9 cellular contexts compared by ENCODE assay signal in genomic region chr15:52217186-52217585, GRCh38. TPM values are rescaled to one million over a fixed set of nuclear protein-coding genes. Genes with fewer than 3 reads are reported as not detected.
DNase-seq lines count a peak whose midpoint lies in the region; ATAC-seq, FAIRE-seq and TF ChIP-seq lines count a peak whose summit lies in the region.
"Had no signal": no experiment of that assay in that cellular context is flagged by ENCODE, and none has a peak within 500 bp of the region (broad histone marks: within the 10 kb centered on the region; RNA-seq: fewer than 3 reads in every experiment).

No MANE protein-coding gene starts in this region.

- no peaks in the 10 kb centered on the region for H3K4me1 ChIP-seq in ovary (ENCODE audit: insufficient read depth)

- no peaks in the 10 kb centered on the region for H3K9me3 ChIP-seq in ovary
- H3K9me3 ChIP-seq: thoracic aorta had no signal

- no peak for DNase-seq in D721Med (ENCODE audit: insufficient read length, low spot score)
- DNase-seq in HEK293T (ENCODE audit: extremely low spot score) = peak; percentile 8
- DNase-seq in activated CD4-positive, alpha-beta T cell treated with anti-CD3 and anti-CD28 coated beads, Interleukin-2, amount 50 U/mL, for 48 hours = peak; percentile 38 to 40
- DNase-seq in left kidney (ENCODE audit: low read depth, low spot score) = peak; percentile 26
- DNase-seq in ovary = no peak
- DNase-seq in GF-D8 (lab: John Stamatoyannopoulos, UW) = no peak

- H3K36me3 ChIP-seq in ovary = no peaks in the 10 kb centered on the region
- H3K36me3 ChIP-seq: thoracic aorta had no signal

- no peak for ATAC-seq in HG02610 (IDR thresholded peaks at IDR 0.05; ENCODE audit: unreplicated experiment)
- ATAC-seq in GM19395 (IDR thresholded peaks at IDR 0.05; ENCODE audit: unreplicated experiment) = no peak

- no peaks in the 10 kb centered on the region for H3K27me3 ChIP-seq in ovary

- H3K27ac ChIP-seq in ovary = no peak overlapping the region
- H3K27ac ChIP-seq: thoracic aorta had no signal

- intact Hi-C loops in ovary (cut with DNase I) = no loop called here

- peak; percentile 27 for TF ChIP-seq CTCF in D721Med (IDR thresholded peaks at IDR 0.05; ENCODE audit: insufficient read depth, missing control alignments)
- TF ChIP-seq CTCF in ovary (IDR thresholded peaks at IDR 0.05) = no peak

- no peak for TF ChIP-seq EP300 in ovary (IDR thresholded peaks at IDR 0.05)

- no peak overlapping the region for H3K4me3 ChIP-seq in ovary
- H3K4me3 ChIP-seq: thoracic aorta had no signal

- WGBS in ovary, 3 donors = 80 to 86% (median 81%) methylated on average over 10 of the region's 10 CpGs

- no peak for TF ChIP-seq POLR2A in ovary (IDR thresholded peaks at IDR 0.05)

- no peak for FAIRE-seq in D721Med (lab: Jason Lieb, UNC)

- CTCF ChIA-PET in HEK293T (lab: Yijun Ruan, JAX) = interaction anchor here (1.0 to 1.8 kb wide), 5 partner anchors 9 to 33 kb away, joined by 3 to 5 read pairs (median 3); no protein-coding TSS in a partner anchor

- POLR2A ChIA-PET in HEK293T (lab: Yijun Ruan, JAX) = no interaction called here

TF ChIP-seq in HEK293T, 16 proteins besides CTCF, POLR2A, EP300 and RAD21:
- TF ChIP-seq ELF4 (IDR thresholded peaks at IDR 0.05) (no peak), CTBP1 (IDR thresholded peaks at IDR 0.05; ENCODE audit: borderline replicate concordance) (no peak), TARDBP (IDR thresholded peaks at IDR 0.05) (no peak), NFRKB (IDR thresholded peaks at IDR 0.05) (no peak), FOXA1 (IDR thresholded peaks at IDR 0.05) (no peak)
- TF ChIP-seq, protein P1, sequence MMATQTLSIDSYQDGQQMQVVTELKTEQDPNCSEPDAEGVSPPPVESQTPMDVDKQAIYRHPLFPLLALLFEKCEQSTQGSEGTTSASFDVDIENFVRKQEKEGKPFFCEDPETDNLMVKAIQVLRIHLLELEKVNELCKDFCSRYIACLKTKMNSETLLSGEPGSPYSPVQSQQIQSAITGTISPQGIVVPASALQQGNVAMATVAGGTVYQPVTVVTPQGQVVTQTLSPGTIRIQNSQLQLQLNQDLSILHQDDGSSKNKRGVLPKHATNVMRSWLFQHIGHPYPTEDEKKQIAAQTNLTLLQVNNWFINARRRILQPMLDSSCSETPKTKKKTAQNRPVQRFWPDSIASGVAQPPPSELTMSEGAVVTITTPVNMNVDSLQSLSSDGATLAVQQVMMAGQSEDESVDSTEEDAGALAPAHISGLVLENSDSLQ (IDR thresholded peaks at IDR 0.05) = no peak

RNA-seq across cellular contexts. Expression of gene GNB5, which starts 26.0 kb away (rescaled TPM):
- 100 to 1,000 TPM in 1 of 7 donors, 10 to 100 TPM in 6; 63.3 to 101 (median 65.0) TPM for total RNA-seq in ovary
- 10 to 100 TPM; 49.2 to 50.1 TPM for polyA plus RNA-seq in ovary

Comparison
In these comparisons a context has a peak if more than half of its experiments do, and no peak if none do; other contexts are left out.
1. DNase-seq: peak in HEK293T (single experiment), activated CD4-positive, alpha-beta T cell treated with anti-CD3 and anti-CD28 coated beads, Interleukin-2, amount 50 U/mL, for 48 hours (2 of 2) and left kidney (single experiment); none in D721Med (single experiment), ovary (0 of 5) and GF-D8 (single experiment).